In genomic region chr7:44921607-44922350, GRCh38 we compare ENCODE assay signal across 1 cellular context.
TF ChIP-seq lines count a peak whose summit lies in the region.

No MANE protein-coding gene starts in this region.

TF ChIP-seq in IMR-90, 13 proteins besides CTCF, POLR2A, EP300 and RAD21 (continued from another document):
- TF ChIP-seq MAZ (IDR thresholded peaks at IDR 0.05; ENCODE audit: borderline replicate concordance, low read depth, low read length): no peak
